29 cellular contexts compared by ENCODE assay signal in the genomic region with DNA sequence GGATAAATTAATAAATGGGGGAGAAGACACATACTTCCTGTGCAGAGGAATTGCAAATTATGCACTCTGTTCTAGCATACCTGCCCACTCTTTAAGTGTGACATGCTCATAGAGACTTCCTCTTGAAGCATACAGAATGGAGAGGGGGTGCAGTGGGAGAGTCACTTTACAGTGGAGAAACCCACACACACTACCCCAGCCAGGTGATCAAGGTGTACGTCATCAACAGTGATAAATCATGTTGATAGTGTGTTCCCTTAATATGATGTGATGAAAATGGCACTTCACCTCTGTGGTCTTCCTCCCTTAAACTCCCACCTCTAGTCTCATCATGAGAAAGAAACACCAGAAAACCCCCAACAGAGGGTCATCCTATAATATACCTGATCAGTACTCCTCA.
"Had no signal": no experiment of that assay in that cellular context is flagged by ENCODE, and none has a peak within 500 bp of the region (broad histone marks: within the 10 kb centered on the region; RNA-seq: fewer than 3 reads in every experiment).

No MANE protein-coding gene starts in this region.

- H3K4me1 Mint-ChIP-seq: stimulated activated effector memory CD8-positive, alpha-beta T cell treated with anti-CD3 and anti-CD28 coated beads, Interleukin-12 subunit alpha, Interleukin-12 subunit beta, amount 100 ng/mL, for 72 hours; stimulated activated memory B cell treated with anti-CD40 and anti-IgM and Interleukin-4, amounts not matched to agents 10 μg/mL and 1 μg/mL and 100 μg/mL, for 72 hours; stimulated activated naive B cell treated with anti-CD40 and anti-IgM and Interleukin-4, amounts not matched to agents 10 μg/mL and 1 μg/mL and 100 μg/mL, for 72 hours; stimulated activated naive CD8-positive, alpha-beta T cell treated with anti-CD3 and anti-CD28 coated beads, Interleukin-15, amount 100 ng/mL, for 72 hours had no signal

- H3K9me3 ChIP-seq: testis, thoracic aorta, thyroid gland, transverse colon, upper lobe of left lung, upper lobe of right lung, uterus, vagina had no signal

- H3K27ac Mint-ChIP-seq: stimulated activated effector memory CD8-positive, alpha-beta T cell treated with anti-CD3 and anti-CD28 coated beads, Interleukin-12 subunit alpha, Interleukin-12 subunit beta, amount 100 ng/mL, for 72 hours; stimulated activated memory B cell treated with anti-CD40 and anti-IgM and Interleukin-4, amounts not matched to agents 10 μg/mL and 1 μg/mL and 100 μg/mL, for 72 hours; stimulated activated naive B cell treated with anti-CD40 and anti-IgM and Interleukin-4, amounts not matched to agents 10 μg/mL and 1 μg/mL and 100 μg/mL, for 72 hours; stimulated activated naive CD8-positive, alpha-beta T cell treated with anti-CD3 and anti-CD28 coated beads, Interleukin-15, amount 100 ng/mL, for 72 hours; stimulated activated naive CD8-positive, alpha-beta T cell treated with anti-CD3 and anti-CD28 coated beads, Interleukin-15, Interleukin-2, amounts not matched to agents 100 ng/mL and 50 ng/mL, for 24 hours; type B pancreatic cell had no signal

- H3K36me3 Mint-ChIP-seq: stimulated activated effector memory CD8-positive, alpha-beta T cell treated with anti-CD3 and anti-CD28 coated beads, Interleukin-12 subunit alpha, Interleukin-12 subunit beta, amount 100 ng/mL, for 72 hours; stimulated activated memory B cell treated with anti-CD40 and anti-IgM and Interleukin-4, amounts not matched to agents 10 μg/mL and 1 μg/mL and 100 μg/mL, for 72 hours; stimulated activated naive B cell treated with anti-CD40 and anti-IgM and Interleukin-4, amounts not matched to agents 10 μg/mL and 1 μg/mL and 100 μg/mL, for 72 hours; type B pancreatic cell had no signal

- H3K36me3 ChIP-seq: stomach, suprapubic skin, thoracic aorta, thyroid gland, tibial artery, tibial nerve, transverse colon, upper lobe of left lung, upper lobe of right lung, uterus, vagina had no signal

- H3K4me3 ChIP-seq: stomach, suprapubic skin, testis, thoracic aorta, thyroid gland, tibial artery, tibial nerve, transverse colon, upper lobe of left lung, upper lobe of right lung, uterus, vagina had no signal

- H3K27me3 ChIP-seq: stomach, suprapubic skin, testis, thyroid gland, tibial artery, tibial nerve, transverse colon, upper lobe of left lung, upper lobe of right lung, uterus, vagina had no signal

- H3K4me3 Mint-ChIP-seq: stimulated activated effector memory CD8-positive, alpha-beta T cell treated with anti-CD3 and anti-CD28 coated beads, Interleukin-12 subunit alpha, Interleukin-12 subunit beta, amount 100 ng/mL, for 72 hours; stimulated activated memory B cell treated with anti-CD40 and anti-IgM and Interleukin-4, amounts not matched to agents 10 μg/mL and 1 μg/mL and 100 μg/mL, for 72 hours; stimulated activated naive B cell treated with anti-CD40 and anti-IgM and Interleukin-4, amounts not matched to agents 10 μg/mL and 1 μg/mL and 100 μg/mL, for 72 hours; stimulated activated naive CD8-positive, alpha-beta T cell treated with anti-CD3 and anti-CD28 coated beads, Interleukin-15, amount 100 ng/mL, for 72 hours; stimulated activated naive CD8-positive, alpha-beta T cell treated with anti-CD3 and anti-CD28 coated beads, Interleukin-15, Interleukin-2, amounts not matched to agents 100 ng/mL and 50 ng/mL, for 24 hours; type B pancreatic cell had no signal

- H3K27me3 Mint-ChIP-seq: stimulated activated memory B cell treated with anti-CD40 and anti-IgM and Interleukin-4, amounts not matched to agents 10 μg/mL and 1 μg/mL and 100 μg/mL, for 72 hours; stimulated activated naive B cell treated with anti-CD40 and anti-IgM and Interleukin-4, amounts not matched to agents 10 μg/mL and 1 μg/mL and 100 μg/mL, for 72 hours; stimulated activated naive CD8-positive, alpha-beta T cell treated with anti-CD3 and anti-CD28 coated beads, Interleukin-15, amount 100 ng/mL, for 72 hours; stimulated activated naive CD8-positive, alpha-beta T cell treated with anti-CD3 and anti-CD28 coated beads, Interleukin-15, Interleukin-2, amounts not matched to agents 100 ng/mL and 50 ng/mL, for 24 hours; type B pancreatic cell had no signal

- ATAC-seq: stimulated activated effector memory CD8-positive, alpha-beta T cell treated with anti-CD3 and anti-CD28 coated beads, Interleukin-12 subunit alpha, Interleukin-12 subunit beta, amount 100 ng/mL, for 72 hours; stimulated activated memory B cell treated with anti-CD40 and anti-IgM and Interleukin-4, amounts not matched to agents 10 μg/mL and 1 μg/mL and 100 μg/mL, for 72 hours; stimulated activated naive B cell treated with anti-CD40 and anti-IgM and Interleukin-4, amounts not matched to agents 10 μg/mL and 1 μg/mL and 100 μg/mL, for 72 hours; stimulated activated naive CD8-positive, alpha-beta T cell treated with anti-CD3 and anti-CD28 coated beads, Interleukin-15, amount 100 ng/mL, for 72 hours; stimulated activated naive CD8-positive, alpha-beta T cell treated with anti-CD3 and anti-CD28 coated beads, Interleukin-15, Interleukin-2, amounts not matched to agents 100 U/mL and 50 U/mL, for 24 hours; upper lobe of right lung had no signal

- H3K4me1 ChIP-seq: stomach, suprapubic skin, testis, thyroid gland, tibial artery, tibial nerve, transverse colon, upper lobe of left lung, upper lobe of right lung, uterus, vagina had no signal

- FAIRE-seq: urothelium cell line had no signal

- H3K27ac ChIP-seq: stomach, suprapubic skin, testis, thoracic aorta, thyroid gland, tibial artery, tibial nerve, transverse colon, upper lobe of left lung, upper lobe of right lung, uterus, vagina had no signal

- DNase-seq: stimulated activated CD4-positive, alpha-beta T cell treated with anti-CD3 and anti-CD28 coated beads, Interleukin-2, amount 100 ng/mL, for 48 hours; stimulated activated CD4-positive, alpha-beta T cell treated with anti-CD3 and anti-CD28 coated beads, Interleukin-4, amount 100 ng/mL, for 1 hour; stimulated activated CD4-positive, alpha-beta T cell treated with anti-CD3 and anti-CD28 coated beads, Interleukin-4, amount 100 ng/mL, for 24 hours; stimulated activated CD4-positive, alpha-beta T cell treated with anti-CD3 and anti-CD28 coated beads, Interleukin-4, amount 100 ng/mL, for 4 hours; stimulated activated CD8-positive, alpha-beta memory T cell treated with anti-CD3 and anti-CD28 coated beads, Interleukin-4, amount 100 ng/mL, for 48 hours; stimulated activated naive B cell treated with anti-CD40 and anti-IgM and Interleukin-4, amounts not matched to agents 10 μg/mL and 1 μg/mL and 100 μg/mL, for 72 hours; stimulated activated naive CD4-positive, alpha-beta T cell; stimulated activated naive CD4-positive, alpha-beta T cell treated with Interleukin-2 at 50 U/mL for 16 hours; stimulated activated naive CD8-positive, alpha-beta T cell treated with anti-CD3 and anti-CD28 coated beads, Interleukin-15, amount 100 ng/mL, for 72 hours; stimulated activated naive CD8-positive, alpha-beta T cell treated with anti-CD3 and anti-CD28 coated beads, Interleukin-15, Interleukin-2, amounts not matched to agents 100 U/mL and 50 U/mL, for 24 hours; stomach; substantia nigra; testis; thyroid gland; tibial artery; transverse colon; trophoblast cell; upper lobe of left lung; upper lobe of right lung; uterus had no signal
